In the genomic region with DNA sequence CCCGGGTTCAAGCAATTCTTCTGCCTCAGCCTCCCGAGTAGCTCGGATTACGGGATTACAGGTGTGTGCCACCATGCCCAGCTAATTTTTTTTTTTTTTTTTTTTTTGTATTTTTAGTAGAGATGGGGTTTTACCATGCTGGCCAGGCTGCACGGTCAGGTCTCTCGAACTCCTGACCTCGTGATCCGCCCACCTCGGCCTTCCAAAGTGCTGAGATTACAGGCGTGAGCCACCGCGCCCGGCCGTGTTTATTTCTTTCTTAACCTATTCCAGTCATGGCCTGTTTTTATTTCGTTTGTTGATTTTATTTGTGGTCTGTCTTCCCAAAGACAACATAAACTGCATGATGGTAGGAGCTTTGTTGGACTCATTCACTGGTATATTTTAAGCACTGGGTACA, we compare ENCODE assay signal across 13 cellular contexts. TPM values are rescaled to one million over a fixed set of nuclear protein-coding genes. Genes with fewer than 3 reads are reported as not detected.
"Had no signal": no experiment of that assay in that cellular context is flagged by ENCODE, and none has a peak within 500 bp of the region (broad histone marks: within the 10 kb centered on the region; RNA-seq: fewer than 3 reads in every experiment).

No MANE protein-coding gene starts in this region.

RNA-seq across cellular contexts. Expression of a gene that starts 20.4 kb away (rescaled TPM):
- total RNA-seq: activated B cell treated with CpG ODN at 0.5 μM for 24 hours; activated CD4-positive, alpha-beta memory T cell treated with anti-CD3 and anti-CD28 coated beads for 36 hours; activated CD4-positive, alpha-beta memory T cell treated with anti-CD3 and anti-CD28 coated beads, Interleukin-2, amount 10 ng/mL, durations not matched to agents 7 days and 5 days; activated CD4-positive, alpha-beta T cell treated with anti-CD3 and anti-CD28 coated beads for 36 hours; activated CD4-positive, alpha-beta T cell treated with anti-CD3 and anti-CD28 coated beads, Interleukin-2, amount 10 ng/mL, durations not matched to agents 24 days and 14 days; activated CD4-positive, alpha-beta T cell treated with anti-CD3 and anti-CD28 coated beads, Interleukin-2, amount 10 ng/mL, durations not matched to agents 7 days and 5 days; activated CD8-positive, alpha-beta memory T cell treated with anti-CD3 and anti-CD28 coated beads for 36 hours; activated CD8-positive, alpha-beta memory T cell treated with anti-CD3 and anti-CD28 coated beads, Interleukin-2, amount 10 ng/mL, durations not matched to agents 7 days and 5 days; activated CD8-positive, alpha-beta T cell treated with anti-CD3 and anti-CD28 coated beads for 36 hours; activated CD8-positive, alpha-beta T cell treated with anti-CD3 and anti-CD28 coated beads, Interleukin-2, amount 10 ng/mL, durations not matched to agents 7 days and 5 days; T-helper 1 cell treated with Interleukin-12 subunit alpha and Interleukin-12 subunit beta and Interleukin-4 antibody, amounts not matched to agents 30 ng/mL and 1 ng/mL, for 36 hours; T-helper 17 cell; T-helper 2 cell treated with Interferon-gamma antibody and Interleukin-4, amounts not matched to agents 100 ng/mL and 5 ng/mL, for 36 hours had no signal
